ENCODE assay signal across 18 cellular contexts in genomic region chr6:3489032-3489757, GRCh38. TPM values are rescaled to one million over a fixed set of nuclear protein-coding genes. Genes with fewer than 3 reads are reported as not detected.
DNase-seq lines count a peak whose midpoint lies in the region; ATAC-seq and TF ChIP-seq lines count a peak whose summit lies in the region.
"Had no signal": no experiment of that assay in that cellular context is flagged by ENCODE, and none has a peak within 500 bp of the region (broad histone marks: within the 10 kb centered on the region; RNA-seq: fewer than 3 reads in every experiment).

No MANE protein-coding gene starts in this region.

- H3K18ac ChIP-seq in mesendoderm (ENCODE audit: low read length): no peak overlapping the region

- H3K4me3 Mint-ChIP-seq in HFFc6: no peak overlapping the region
- H3K4me3 Mint-ChIP-seq: activated naive CD8-positive, alpha-beta T cell; memory B cell had no signal

- H3K36me3 Mint-ChIP-seq in HFFc6 (ENCODE audit: low read depth): no peaks in the 10 kb centered on the region
- H3K36me3 Mint-ChIP-seq: activated naive CD8-positive, alpha-beta T cell; memory B cell had no signal

- no peaks in the 10 kb centered on the region for H3K79me1 ChIP-seq in mesendoderm (ENCODE audit: low read length)

- H3K4me3 ChIP-seq in HUES48 (ENCODE audit: low read depth, low read length) (no peak overlapping the region), mammary epithelial cell (replicated peaks in 1 of 3; ENCODE audit: insufficient read depth in 1 of 3, low read depth in 2 of 3, low read length in 3 of 3) (no peak overlapping the region), mesendoderm (ENCODE audit: low read length) (no peak overlapping the region)
- H3K4me3 ChIP-seq: coronary artery, esophagus muscularis mucosa had no signal

- intact Hi-C loops in mammary epithelial cell (cut with micrococcal nuclease): no loop called here

- CTCF ChIA-PET in mammary epithelial cell (lab: Charles Lee; ENCODE audit: low non-redundant PET): no interaction called here

- TF ChIP-seq CTCF in mammary epithelial cell (conservative IDR thresholded peaks at IDR 0.05 in 1 of 2, IDR thresholded peaks at IDR 0.05 in 1 of 2; ENCODE audit: extremely low read depth in 1 of 2, insufficient read depth in 1 of 2, low read depth in 1 of 2, low read length in 2 of 2) (no peak), HFFc6 (IDR thresholded peaks at IDR 0.05) (no peak), omental fat pad (IDR thresholded peaks at IDR 0.05) (no peak)

- dilution Hi-C loops in mammary epithelial cell (cut with HindIII; ENCODE audit: low sequenced_read_pairs): no loop called here

- no peak overlapping the region for H3K4ac ChIP-seq in mesendoderm (ENCODE audit: low read depth, low read length)

- peak; percentile 52 for DNase-seq in AG08395 (ENCODE audit: low spot score)
- peak; percentile 64 for DNase-seq in mammary epithelial cell
- DNase-seq in mesendoderm: peak; percentile 91
- no peak for DNase-seq in HFFc6
- DNase-seq in activated CD4-positive, alpha-beta T cell treated with anti-CD3 and anti-CD28 coated beads for 4 hours: no peak
- DNase-seq in omental fat pad (ENCODE audit: low spot score): no peak
- DNase-seq: activated CD4-positive, alpha-beta T cell treated with anti-CD3 and anti-CD28 coated beads for 1 hour; DMS 273 treated with DMSO at 0.1 percent for 48 hours; NCI-H1105 treated with DMSO at 0.1 percent for 48 hours; NCI-H345; occipital lobe; OCI-M1 had no signal

- no peak overlapping the region for H2AK5ac ChIP-seq in mesendoderm (ENCODE audit: low read length)

- no peak overlapping the region for H3K27ac Mint-ChIP-seq in HFFc6
- H3K27ac Mint-ChIP-seq: activated naive CD8-positive, alpha-beta T cell; memory B cell had no signal

- H2BK5ac ChIP-seq in mesendoderm (ENCODE audit: low read length): no peak overlapping the region

- H3K36me3 ChIP-seq in HUES48 (ENCODE audit: control insufficient read depth, insufficient read depth, low read length) (no peaks in the 10 kb centered on the region), mammary epithelial cell (ENCODE audit: insufficient read depth, low read length) (no peaks in the 10 kb centered on the region), mesendoderm (ENCODE audit: control insufficient read depth, insufficient read depth, low read length) (no peaks in the 10 kb centered on the region)
- H3K36me3 ChIP-seq: esophagus muscularis mucosa had no signal

- H3K9me3 Mint-ChIP-seq in HFFc6: peaks cover 11% of the 10 kb centered on the region; the same call in 1 of the 2 replicates

- no peak overlapping the region for H4K8ac ChIP-seq in mesendoderm (ENCODE audit: low read depth, low read length)

- no peak overlapping the region for H2BK15ac ChIP-seq in mesendoderm (replicated peaks; ENCODE audit: low read depth)

- H3K23ac ChIP-seq in mesendoderm (ENCODE audit: low read length): no peak overlapping the region

- no peaks in the 10 kb centered on the region for H3K9me3 ChIP-seq in HUES48 (ENCODE audit: control insufficient read depth, insufficient read depth, low read length)
- H3K9me3 ChIP-seq in mammary epithelial cell (replicated peaks; ENCODE audit: insufficient read depth, low read length): peaks cover 9% of the 10 kb centered on the region
- H3K9me3 ChIP-seq: esophagus muscularis mucosa had no signal

- H3K27me3 ChIP-seq in HUES48 (ENCODE audit: control insufficient read depth, insufficient read depth, low read length) (no peaks in the 10 kb centered on the region), mammary epithelial cell (ENCODE audit: insufficient read depth, low read length) (no peaks in the 10 kb centered on the region), mesendoderm (ENCODE audit: insufficient read depth, low read length, poor library complexity) (no peaks in the 10 kb centered on the region)
- H3K27me3 ChIP-seq: esophagus muscularis mucosa had no signal

- no peak overlapping the region for H2BK120ac ChIP-seq in mesendoderm (ENCODE audit: low read depth, low read length)

- no peak overlapping the region for H2AFZ ChIP-seq in mammary epithelial cell (ENCODE audit: low read depth, low read length)

- peaks cover 13% of the 10 kb centered on the region for H3K4me1 ChIP-seq in HUES48 (ENCODE audit: control insufficient read depth, insufficient read depth, low read length)
- no peaks in the 10 kb centered on the region for H3K4me1 ChIP-seq in mammary epithelial cell (ENCODE audit: insufficient read depth, low read length)
- peaks cover 14% of the 10 kb centered on the region for H3K4me1 ChIP-seq in mesendoderm (ENCODE audit: control insufficient read depth, low read depth, low read length)
- H3K4me1 ChIP-seq: esophagus muscularis mucosa had no signal

- H3K56ac ChIP-seq in mesendoderm (ENCODE audit: low read length): no peak overlapping the region

- H3K27ac ChIP-seq in HUES48 (ENCODE audit: low read depth, low read length) (peak overlapping the region; percentile 88), mammary epithelial cell (ENCODE audit: insufficient read depth, low read depth, low read length) (no peak overlapping the region), mesendoderm (ENCODE audit: low read depth, low read length) (no peak overlapping the region)
- H3K27ac ChIP-seq: coronary artery, esophagus muscularis mucosa had no signal

- no peak overlapping the region for H3K9ac ChIP-seq in HUES48 (ENCODE audit: low read depth, low read length)
- no peak overlapping the region for H3K9ac ChIP-seq in mammary epithelial cell (ENCODE audit: insufficient read depth, low read length)
- H3K9ac ChIP-seq in mesendoderm (ENCODE audit: low read length): no peak overlapping the region

- no peaks in the 10 kb centered on the region for H3K4me1 Mint-ChIP-seq in HFFc6 (ENCODE audit: low read depth)

- no peak overlapping the region for H4K5ac ChIP-seq in mesendoderm (ENCODE audit: low read length)

- no TSS peak for BruUV-seq in mammary epithelial cell (replicated peaks; lab: Mats Ljungman, UMichigan)

- H4K20me1 ChIP-seq in mammary epithelial cell (ENCODE audit: insufficient read depth, low read length): no peaks in the 10 kb centered on the region

- no peak overlapping the region for H3K4me2 ChIP-seq in mammary epithelial cell (ENCODE audit: insufficient read depth, low read depth, low read length)
- no peak overlapping the region for H3K4me2 ChIP-seq in mesendoderm (ENCODE audit: low read length)

- 74% methylated on average over 7 of the region's 7 CpGs for WGBS in mammary epithelial cell (ENCODE audit: low coverage, missing lambda C conversion rate)
- no CpG with 5 or more reads among the region's 7 CpGs for WGBS in mesendoderm (ENCODE audit: extremely low coverage, insufficient coverage, low lambda C conversion rate)

- no peaks in the 10 kb centered on the region for H3K79me2 ChIP-seq in mammary epithelial cell (ENCODE audit: insufficient read depth, low read length)
- no peaks in the 10 kb centered on the region for H3K79me2 ChIP-seq in mesendoderm (ENCODE audit: control insufficient read depth, insufficient read depth, low read length)

- in situ Hi-C loops in mammary epithelial cell (cut with MboI; ENCODE audit: low sequenced_read_pairs in 2 of 2): no loop called here

- H3K27me3 Mint-ChIP-seq in HFFc6 (ENCODE audit: insufficient read depth): peaks cover 48% of the 10 kb centered on the region
- H3K27me3 Mint-ChIP-seq: activated naive CD8-positive, alpha-beta T cell had no signal

- ATAC-seq in HG03280 (IDR thresholded peaks at IDR 0.05; ENCODE audit: unreplicated experiment): no peak
- no peak for ATAC-seq in omental fat pad (ENCODE audit: low FRiP score)

RNA-seq across cellular contexts. Expression of gene SLC22A23, which starts 32.3 kb away (rescaled TPM):
- total RNA-seq in mammary epithelial cell (10 to 100 TPM; 34.0 to 49.3 TPM), omental fat pad (10 to 100 TPM in 3 of 4 donors, 1 to 10 TPM in 1; 8.3 to 22.5 (median 12.8) TPM)
- 5.8 TPM for polyA plus RNA-seq in mammary epithelial cell
- 39.2 TPM for polyA minus RNA-seq in mammary epithelial cell
- 7.9 TPM for polyA plus RNA-seq in mesendoderm (2013, experiment 1 of 2)
- 8.4 TPM for polyA plus RNA-seq in mesendoderm (2013, experiment 2 of 2)
- total RNA-seq in HFFc6 (2021; fragmentation: NEBNext Ultra II Directional; extraction: Animal tissue kit (Norgen Biotek cat#: 25700)): under 1 TPM; 0.10 to 0.55 (median 0.21) TPM

Comparison
In these comparisons a context has a peak if more than half of its experiments do, and no peak if none do; other contexts are left out.
1. DNase-seq: peak in AG08395 (single experiment), mammary epithelial cell (single experiment) and mesendoderm (single experiment); none in HFFc6 (single experiment), activated CD4-positive, alpha-beta T cell treated with anti-CD3 and anti-CD28 coated beads for 4 hours (0 of 2) and omental fat pad (single experiment).
2. RNA of gene SLC22A23, which starts 32.3 kb away (total RNA-seq): 34.0 to 49.3 TPM in mammary epithelial cell and 8.3 to 22.5 TPM in omental fat pad; 0.10 to 0.55 TPM in HFFc6; every median in the first group is over 4 times any median in the second.